21 cellular contexts compared by ENCODE assay signal in genomic region chr16:57887711-57888110, GRCh38.
"Had no signal": no experiment of that assay in that cellular context is flagged by ENCODE, and none has a peak within 500 bp of the region (broad histone marks: within the 10 kb centered on the region; RNA-seq: fewer than 3 reads in every experiment).

No MANE protein-coding gene starts in this region.

- DNase-seq: heart left ventricle; hypothalamus; islet precursor cell; left ventricle myocardium inferior; midbrain; mucosa of descending colon; naive thymus-derived CD4-positive, alpha-beta T cell; pancreas; psoas muscle; right lobe of liver; stimulated activated CD4-positive, alpha-beta T cell treated with anti-CD3 and anti-CD28 coated beads, Interleukin-12 subunit alpha, Interleukin-12 subunit beta, amount 100 ng/mL, for 4 hours; stimulated activated CD4-positive, alpha-beta T cell treated with anti-CD3 and anti-CD28 coated beads, Interleukin-15, amount 100 ng/mL, for 24 hours; stimulated activated CD4-positive, alpha-beta T cell treated with anti-CD3 and anti-CD28 coated beads, Interleukin-2, amount 100 ng/mL, for 24 hours; stimulated activated CD4-positive, alpha-beta T cell treated with anti-CD3 and anti-CD28 coated beads, Interleukin-4, amount 100 ng/mL, for 1 hour; stimulated activated naive CD4-positive, alpha-beta T cell; tibial artery; upper lobe of right lung had no signal

- H3K4me3 ChIP-seq: heart left ventricle, left ventricle myocardium inferior, mucosa of descending colon, pancreas, psoas muscle, right lobe of liver, smooth muscle cell, suprapubic skin, thoracic aorta, tibial artery, upper lobe of right lung had no signal

- H3K27me3 ChIP-seq: pancreas, right lobe of liver had no signal

- H3K36me3 ChIP-seq: heart left ventricle, left ventricle myocardium inferior, pancreas, right lobe of liver, suprapubic skin, thoracic aorta, tibial artery, upper lobe of right lung had no signal

- H3K4me1 ChIP-seq: psoas muscle had no signal

- ATAC-seq: heart left ventricle; mucosa of descending colon; naive thymus-derived CD4-positive, alpha-beta T cell; natural killer cell treated with Interleukin-12 subunit alpha and Interleukin-12 subunit beta and Interleukin-15 and Interleukin-18, amount 100 ng/mL, for 72 hours; pancreas; psoas muscle; right lobe of liver; upper lobe of right lung had no signal

- H3K27ac ChIP-seq: heart left ventricle, left ventricle myocardium inferior, pancreas, psoas muscle, right lobe of liver, suprapubic skin, thoracic aorta, tibial artery, upper lobe of right lung had no signal

- H3K9me3 ChIP-seq: heart left ventricle, left ventricle myocardium inferior, mucosa of descending colon, pancreas, psoas muscle, right lobe of liver, suprapubic skin, thoracic aorta, tibial artery, upper lobe of right lung had no signal
